In genomic region chr6:37792457-37793039, GRCh38 we compare ENCODE assay signal across 19 cellular contexts. TPM values are rescaled to one million over a fixed set of nuclear protein-coding genes. Genes with fewer than 3 reads are reported as not detected.
DNase-seq lines count a peak whose midpoint lies in the region; ATAC-seq and TF ChIP-seq lines count a peak whose summit lies in the region.
"Had no signal": no experiment of that assay in that cellular context is flagged by ENCODE, and none has a peak within 500 bp of the region (broad histone marks: within the 10 kb centered on the region; RNA-seq: fewer than 3 reads in every experiment).

No MANE protein-coding gene starts in this region.

- no peaks in the 10 kb centered on the region for H4K20me1 ChIP-seq in SK-N-SH (ENCODE audit: insufficient read depth)
- H4K20me1 ChIP-seq: BLaER1 had no signal

- no peak overlapping the region for H3K4me3 Mint-ChIP-seq in endodermal cell
- H3K4me3 Mint-ChIP-seq: CD8-positive, alpha-beta T cell had no signal

- peak overlapping the region; percentile 2 for H3K18ac ChIP-seq in neuronal stem cell (ENCODE audit: low read length)

- H2AK5ac ChIP-seq in neuronal stem cell (ENCODE audit: low read depth, low read length): no peak overlapping the region

- no peak overlapping the region for H4K8ac ChIP-seq in neuronal stem cell (ENCODE audit: low read depth, low read length)

- H2BK120ac ChIP-seq in neuronal stem cell (ENCODE audit: low read depth, low read length): no peak overlapping the region

- ATAC-seq in SK-N-SH treated with all-trans-retinoic acid at 6 μM for 48 hours (no peak), GM18502 (IDR thresholded peaks at IDR 0.05; ENCODE audit: poor library complexity, unreplicated experiment) (no peak)
- ATAC-seq: CD8-positive, alpha-beta T cell had no signal

- H3K27ac Mint-ChIP-seq in endodermal cell: peak overlapping the region; percentile 21
- H3K27ac Mint-ChIP-seq: CD8-positive, alpha-beta T cell had no signal

- no peaks in the 10 kb centered on the region for H3K79me1 ChIP-seq in neuronal stem cell (ENCODE audit: low read depth, low read length)

- no peaks in the 10 kb centered on the region for H3K36me3 Mint-ChIP-seq in endodermal cell (ENCODE audit: low read depth)
- H3K36me3 Mint-ChIP-seq: CD8-positive, alpha-beta T cell had no signal

- H3K36me3 ChIP-seq in SK-N-SH (replicated peaks in 1 of 2; ENCODE audit: control insufficient read depth in 1 of 2, insufficient read depth in 2 of 2, low read length in 1 of 2) (no peaks in the 10 kb centered on the region), endodermal cell (ENCODE audit: control insufficient read depth, insufficient read depth, low read length) (no peaks in the 10 kb centered on the region), neuronal stem cell (replicated peaks in 1 of 2; ENCODE audit: control insufficient read depth in 2 of 2, insufficient read depth in 2 of 2, low read length in 2 of 2) (no peaks in the 10 kb centered on the region)
- H3K36me3 ChIP-seq: BLaER1, MG63, Peyer's patch had no signal

- H3K27ac ChIP-seq in SK-N-SH (ENCODE audit: low read depth in 2 of 2, low read length in 1 of 2) (no peak overlapping the region), endodermal cell (ENCODE audit: low read depth, low read length) (no peak overlapping the region), neuronal stem cell (replicated peaks; ENCODE audit: low read length) (no peak overlapping the region)
- H3K27ac ChIP-seq: 22Rv1, BLaER1, Peyer's patch had no signal

- no peak overlapping the region for H2BK15ac ChIP-seq in neuronal stem cell (ENCODE audit: low read length)

- H2AFZ ChIP-seq in SK-N-SH (ENCODE audit: low read depth) (no peak overlapping the region), neuronal stem cell (ENCODE audit: low read length) (no peak overlapping the region)

- no peak for DNase-seq in SK-N-SH
- DNase-seq in MV-4-11 (lab: John Stamatoyannopoulos, UW): peak; percentile 62
- no peak for DNase-seq in endodermal cell
- DNase-seq in neuronal stem cell (ENCODE audit: low spot score): no peak
- DNase-seq in NCI-H1417 treated with DMSO at 0.1 percent for 48 hours (lab: John Stamatoyannopoulos, UW): no peak
- no peak for DNase-seq in stimulated activated CD4-positive, alpha-beta T cell treated with anti-CD3 and anti-CD28 coated beads, Interleukin-1b, Interleukin-23, amount 100 ng/mL, for 48 hours
- DNase-seq: ACHN; CD8-positive, alpha-beta T cell; MG63; NCI-H1092 treated with DMSO at 0.1 percent for 48 hours; NCI-H2081 treated with DMSO at 0.1 percent for 48 hours; NCI-H2171 treated with DMSO at 0.1 percent for 48 hours; NCI-H524 treated with DMSO at 0.1 percent for 48 hours; NCI-H82; Peyer's patch had no signal

- no peak for TF ChIP-seq CTCF in SK-N-SH (IDR thresholded peaks at IDR 0.05)
- no peak for TF ChIP-seq CTCF in endodermal cell (conservative IDR thresholded peaks at IDR 0.05)

- H3K27me3 Mint-ChIP-seq in endodermal cell (ENCODE audit: insufficient read depth): peaks cover 6% of the 10 kb centered on the region

- H3K9ac ChIP-seq in SK-N-SH (no peak overlapping the region), endodermal cell (ENCODE audit: extremely low read depth, low read length, poor library complexity, severe bottlenecking) (no peak overlapping the region), neuronal stem cell (ENCODE audit: low read depth, low read length, poor library complexity) (no peak overlapping the region)
- H3K9ac ChIP-seq: BLaER1 had no signal

- no peak overlapping the region for H4K91ac ChIP-seq in neuronal stem cell (ENCODE audit: low read depth, low read length, poor library complexity)

- no peaks in the 10 kb centered on the region for H3K79me2 ChIP-seq in SK-N-SH (ENCODE audit: insufficient read depth)

- 93% methylated on average over 5 of the region's 5 CpGs for WGBS in SK-N-SH (ENCODE audit: low lambda C conversion rate)
- WGBS in endodermal cell (ENCODE audit: insufficient coverage in 1 of 2, insufficient read length in 1 of 2), 2 experiments: 81 to 92% methylated on average over 4 to 5 of the region's 5 CpGs
- no CpG with 5 or more reads among the region's 5 CpGs for WGBS in neuronal stem cell (ENCODE audit: extremely low coverage in 2 of 2, insufficient read length in 2 of 2, insufficient replicate concordance in 1 of 2), 2 donors

- peaks cover 0 to 11% of the 10 kb centered on the region in 2 experiments; a peak in 1 of 4 replicates for H3K4me1 ChIP-seq in SK-N-SH (ENCODE audit: control insufficient read depth in 1 of 2, insufficient read depth in 2 of 2, low read depth in 1 of 2, low read length in 1 of 2)
- H3K4me1 ChIP-seq in endodermal cell (ENCODE audit: control insufficient read depth, insufficient read depth, low read length): no peaks in the 10 kb centered on the region
- H3K4me1 ChIP-seq in neuronal stem cell (ENCODE audit: control insufficient read depth in 2 of 2, insufficient read depth in 1 of 2, low read depth in 1 of 2, low read length in 2 of 2): peaks cover 6 to 7% of the 10 kb centered on the region in 2 donors
- H3K4me1 ChIP-seq: BLaER1 had no signal

- no peaks in the 10 kb centered on the region for H3K9me3 Mint-ChIP-seq in endodermal cell
- H3K9me3 Mint-ChIP-seq: CD8-positive, alpha-beta T cell had no signal

- no peak for TF ChIP-seq RAD21 in SK-N-SH (IDR thresholded peaks at IDR 0.05; ENCODE audit: low read length)

- H3K4me2 ChIP-seq in SK-N-SH (no peak overlapping the region), neuronal stem cell (ENCODE audit: insufficient read depth, low read length, poor library complexity, severe bottlenecking) (no peak overlapping the region)
- H3K4me2 ChIP-seq: BLaER1 had no signal

- H2BK5ac ChIP-seq in neuronal stem cell (ENCODE audit: low read length): no peak overlapping the region

- H3K9me2 ChIP-seq in SK-N-SH: no peaks in the 10 kb centered on the region

- H3K9me3 ChIP-seq in SK-N-SH (no peaks in the 10 kb centered on the region), endodermal cell (ENCODE audit: control insufficient read depth, low read length) (no peaks in the 10 kb centered on the region), neuronal stem cell (replicated peaks in 1 of 2; ENCODE audit: control insufficient read depth in 2 of 2, insufficient read depth in 1 of 2, low read depth in 1 of 2, low read length in 2 of 2) (no peaks in the 10 kb centered on the region)
- H3K9me3 ChIP-seq: BLaER1, MG63, Peyer's patch had no signal

- H3K27me3 ChIP-seq in SK-N-SH (ENCODE audit: insufficient read depth) (no peaks in the 10 kb centered on the region), endodermal cell (ENCODE audit: control insufficient read depth, insufficient read depth, low read length, poor library complexity, severe bottlenecking) (no peaks in the 10 kb centered on the region), neuronal stem cell (ENCODE audit: control insufficient read depth in 3 of 3, insufficient read depth in 3 of 3, low read depth in 1 of 3, low read length in 3 of 3) (no peaks in the 10 kb centered on the region)
- H3K27me3 ChIP-seq: BLaER1, MG63, Peyer's patch had no signal

- H3K4me3 ChIP-seq in SK-N-SH (ENCODE audit: low read depth in 2 of 2, low read length in 1 of 2) (no peak overlapping the region), endodermal cell (ENCODE audit: low read length) (no peak overlapping the region), neuronal stem cell (ENCODE audit: low read length in 2 of 2) (no peak overlapping the region)
- H3K4me3 ChIP-seq: BLaER1, MG63, Peyer's patch had no signal

- no peak for TF ChIP-seq EP300 in SK-N-SH (IDR thresholded peaks at IDR 0.05; ENCODE audit: borderline replicate concordance in 1 of 2, low read depth in 1 of 2, low read length in 1 of 2)

- no peak overlapping the region for H2BK12ac ChIP-seq in neuronal stem cell (ENCODE audit: low read length)

- peak overlapping the region; percentile 2 for H3K14ac ChIP-seq in neuronal stem cell (ENCODE audit: low read length)

- POLR2A ChIA-PET in SK-N-SH (lab: Yijun Ruan, JAX): no interaction called here

- H3K4ac ChIP-seq in neuronal stem cell (ENCODE audit: low read length): no peak overlapping the region

- peaks cover 15% of the 10 kb centered on the region for H3K4me1 Mint-ChIP-seq in endodermal cell

- peaks cover 3% of the 10 kb centered on the region for H3F3A ChIP-seq in SK-N-SH (replicated peaks; ENCODE audit: insufficient read depth)

- no peak overlapping the region for H3K23ac ChIP-seq in neuronal stem cell (ENCODE audit: low read depth, low read length, poor library complexity)

- CTCF ChIA-PET in SK-N-SH (lab: Yijun Ruan, JAX): interaction anchor here (1.3 kb wide), 1 partner anchor 69 kb away, joined by 3 read pairs; no protein-coding TSS in a partner anchor

TF ChIP-seq in SK-N-SH treated with all-trans-retinoic acid at 6 μM for 48 hours, 23 proteins besides CTCF, POLR2A, EP300 and RAD21 (continues in another document):
- TF ChIP-seq ZC3H10 (CRISPR knock-in tag; IDR thresholded peaks at IDR 0.05) (no peak), ZFP30 (CRISPR knock-in tag; IDR thresholded peaks at IDR 0.05) (no peak), SNAI2 (CRISPR knock-in tag; IDR thresholded peaks at IDR 0.05) (no peak), ESRRG (CRISPR knock-in tag; IDR thresholded peaks at IDR 0.05) (no peak), ISL1 (CRISPR knock-in tag; IDR thresholded peaks at IDR 0.05) (no peak), CREB5 (CRISPR knock-in tag; IDR thresholded peaks at IDR 0.05; ENCODE audit: low read depth) (no peak)

RNA-seq across cellular contexts. Expression of gene ZFAND3, which starts 27.0 kb away (rescaled TPM):
- 12.9 and 16.7 TPM in 2 replicates for polyA plus RNA-seq in SK-N-SH (2012; rRNA removed)
- 19.1 and 20.1 TPM in 2 replicates for polyA plus RNA-seq in SK-N-SH (2012; cell fraction: cytosol; rRNA removed)
- 13.1 and 17.5 TPM in 2 replicates for polyA plus RNA-seq in SK-N-SH (2012; cell fraction: nucleus; rRNA removed)
- 10 to 100 TPM; 67.1 to 86.2 TPM for total RNA-seq in endodermal cell
- 105 TPM for polyA plus RNA-seq in endodermal cell (2013, experiment 1 of 2)
- polyA plus RNA-seq in endodermal cell (2013, experiment 2 of 2): 99.2 TPM
- 76.7 TPM for polyA plus RNA-seq in neuronal stem cell (2013, experiment 1 of 2)
- 81.6 TPM for polyA plus RNA-seq in neuronal stem cell (2013, experiment 2 of 2)
